ENCODE assay signal across 31 cellular contexts in genomic region chr1:20751462-20751990, GRCh38. TPM values are rescaled to one million over a fixed set of nuclear protein-coding genes. Genes with fewer than 3 reads are reported as not detected.
"Had no signal": no experiment of that assay in that cellular context is flagged by ENCODE, and none has a peak within 500 bp of the region (broad histone marks: within the 10 kb centered on the region; RNA-seq: fewer than 3 reads in every experiment).

No MANE protein-coding gene starts in this region.

- H3K4me3 ChIP-seq: coronary artery, esophagus squamous epithelium, heart right ventricle, lung, mucosa of descending colon, pancreas, right lobe of liver, stomach, testis, tibial artery had no signal

- H3K27me3 ChIP-seq: esophagus squamous epithelium, heart right ventricle, neutrophil, pancreas, right lobe of liver, stomach, testis, tibial artery had no signal

- H3K4me1 ChIP-seq: esophagus squamous epithelium, pancreas, right lobe of liver, stomach, testis, tibial artery had no signal

- FAIRE-seq: endometrium, keratinocyte, pancreas, small intestine had no signal

- H3K27ac ChIP-seq: coronary artery, esophagus squamous epithelium, heart right ventricle, neutrophil, pancreas, right lobe of liver, stomach, testis, tibial artery had no signal

- H3K9me3 ChIP-seq: esophagus squamous epithelium, heart right ventricle, mucosa of descending colon, neutrophil, pancreas, right lobe of liver, stomach, testis, tibial artery had no signal

- DNase-seq: dermis blood vessel endothelial cell; effector memory CD4-positive, alpha-beta T cell; erythroblast; esophagus squamous epithelium; foreskin melanocyte; glutamatergic neuron; heart right ventricle; hippocampal formation; immature natural killer cell; mesenchymal stem cell; mucosa of descending colon; naive B cell; pancreas; right lobe of liver; small intestine; stimulated activated CD4-positive, alpha-beta T cell treated with anti-CD3 and anti-CD28 coated beads, Interleukin-15, amount 100 ng/mL, for 24 hours; stimulated activated CD4-positive, alpha-beta T cell treated with anti-CD3 and anti-CD28 coated beads, Interleukin-2, amount 100 ng/mL, for 48 hours; stimulated activated naive B cell treated with anti-CD40 and anti-IgM and Interleukin-4, amounts not matched to agents 10 μg/mL and 1 μg/mL and 100 μg/mL, for 72 hours; stomach; testis; tibial artery had no signal

- ATAC-seq: heart right ventricle; left lobe of liver; mucosa of descending colon; natural killer cell treated with Interleukin-12 subunit alpha and Interleukin-12 subunit beta and Interleukin-15 and Interleukin-18, amount 100 ng/mL, for 72 hours; pancreas; right lobe of liver; stimulated activated naive B cell treated with anti-CD40 and anti-IgM and Interleukin-4, amounts not matched to agents 10 μg/mL and 1 μg/mL and 100 μg/mL, for 72 hours had no signal

RNA-seq across cellular contexts. Expression of gene SH2D5, which starts 19.0 kb away (rescaled TPM):
- total RNA-seq: subcutaneous adipose tissue, urinary bladder had no signal
- polyA plus RNA-seq: immature natural killer cell, liver had no signal

RNA-seq across cellular contexts. Expression of gene KIF17, which starts 33.7 kb away (rescaled TPM):
- total RNA-seq: natural killer cell treated with Interleukin-12 subunit alpha and Interleukin-12 subunit beta and Interleukin-15 and Interleukin-18, amount 100 ng/mL, for 72 hours had no signal
